32 cellular contexts compared by ENCODE assay signal in the genomic region with DNA sequence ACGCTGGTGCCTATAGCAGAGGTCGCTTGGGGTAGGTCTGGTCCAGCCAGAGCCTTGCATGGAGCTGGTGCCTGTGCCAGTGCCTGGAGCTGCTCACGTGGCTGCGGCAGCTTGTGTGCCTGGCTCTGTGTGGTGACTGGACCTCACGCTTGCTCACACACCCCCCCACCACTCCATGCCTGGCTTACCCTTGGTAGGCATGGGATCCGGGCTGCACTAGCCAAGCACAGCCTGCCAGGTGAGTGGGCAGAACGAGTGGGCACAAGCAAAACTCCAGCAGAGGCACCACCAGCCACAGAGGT. TPM values are rescaled to one million over a fixed set of nuclear protein-coding genes. Genes with fewer than 3 reads are reported as not detected.
"Had no signal": no experiment of that assay in that cellular context is flagged by ENCODE, and none has a peak within 500 bp of the region (broad histone marks: within the 10 kb centered on the region; RNA-seq: fewer than 3 reads in every experiment).

No MANE protein-coding gene starts in this region.

- ATAC-seq: activated CD4-positive, CD25-positive, alpha-beta regulatory T cell treated with anti-CD3 and anti-CD28 coated beads, Interleukin-2, amount 50 U/mL, for 24 hours; activated CD8-positive, alpha-beta T cell treated with anti-CD3 and anti-CD28 coated beads for 36 hours; activated T-cell treated with anti-CD3 and anti-CD28 coated beads, Interleukin-2, amount 50 U/mL, for 4 hours; activated T-helper 17 cell treated with anti-CD3 and anti-CD28 coated beads, Interleukin-2, amount 50 U/mL, for 72 hours; body of pancreas; effector memory CD8-positive, alpha-beta T cell; foreskin keratinocyte; gastrocnemius medialis; T-helper 17 cell had no signal

- H3K9me3 ChIP-seq: body of pancreas, esophagus muscularis mucosa, gastrocnemius medialis had no signal

- H3K4me3 ChIP-seq: body of pancreas, esophagus muscularis mucosa, gastrocnemius medialis, heart left ventricle had no signal

- H3K27me3 ChIP-seq: body of pancreas, esophagus muscularis mucosa, foreskin keratinocyte, gastrocnemius medialis, heart left ventricle had no signal

- H3K4me1 ChIP-seq: body of pancreas, esophagus muscularis mucosa, foreskin keratinocyte, gastrocnemius medialis, heart left ventricle had no signal

- H3K27ac ChIP-seq: body of pancreas, esophagus muscularis mucosa, foreskin keratinocyte, gastrocnemius medialis, heart left ventricle, WERI-Rb-1 had no signal

- DNase-seq: activated B cell treated with CpG ODN at 0.5 μM for 24 hours; activated CD4-positive, alpha-beta T cell treated with anti-CD3 and anti-CD28 coated beads for 48 hours; activated CD4-positive, alpha-beta T cell treated with anti-CD3 and anti-CD28 coated beads, Interleukin-2, amount 50 U/mL, for 1 hour; activated CD4-positive, alpha-beta T cell treated with anti-CD3 and anti-CD28 coated beads, Interleukin-2, amount 50 U/mL, for 48 hours; activated CD8-positive, alpha-beta memory T cell treated with anti-CD3 and anti-CD28 coated beads for 24 hours; activated CD8-positive, alpha-beta T cell treated with anti-CD3 and anti-CD28 coated beads for 36 hours; activated effector memory CD4-positive, alpha-beta T cell treated with Interleukin-2 at 50 U/mL for 16 hours; activated gamma-delta T cell treated with Interleukin-2 at 50 U/mL for 16 hours; activated naive CD4-positive, alpha-beta T cell treated with anti-CD3 and anti-CD28 coated beads, Interleukin-2, amount 50 U/mL, for 16 hours; activated naive CD4-positive, alpha-beta T cell treated with Interleukin-2 at 50 U/mL for 16 hours; activated T-cell treated with anti-CD3 and anti-CD28 coated beads, Interleukin-2, amount 50 U/mL, for 4 hours; amniotic stem cell; aorta; body of pancreas; caudate nucleus; cortex of kidney; dermis blood vessel endothelial cell; effector CD4-positive, alpha-beta T cell; effector memory CD8-positive, alpha-beta T cell; erythroblast; foreskin keratinocyte; gastrocnemius medialis; glutamatergic neuron; heart left ventricle; T-helper 17 cell; T1000; WERI-Rb-1 had no signal

- H3K36me3 ChIP-seq: gastrocnemius medialis, heart left ventricle, WERI-Rb-1 had no signal

- FAIRE-seq: colon had no signal

RNA-seq across cellular contexts. Expression of a gene that starts 16.9 kb away (rescaled TPM):
- total RNA-seq: activated B cell treated with CpG ODN at 0.5 μM for 24 hours; activated T-cell treated with anti-CD3 and anti-CD28 coated beads, Interleukin-2, amount 50 U/mL, for 4 hours; body of pancreas; chondrocyte; dermis blood vessel endothelial cell; foreskin keratinocyte; gastrocnemius medialis; T-helper 17 cell had no signal
- polyA plus RNA-seq: aorta, foreskin keratinocyte had no signal

RNA-seq across cellular contexts. Expression of a gene that starts 46.8 kb away (rescaled TPM):
- total RNA-seq: activated B cell treated with CpG ODN at 0.5 μM for 24 hours had no signal
